ENCODE assay signal across 8 cellular contexts in the genomic region with DNA sequence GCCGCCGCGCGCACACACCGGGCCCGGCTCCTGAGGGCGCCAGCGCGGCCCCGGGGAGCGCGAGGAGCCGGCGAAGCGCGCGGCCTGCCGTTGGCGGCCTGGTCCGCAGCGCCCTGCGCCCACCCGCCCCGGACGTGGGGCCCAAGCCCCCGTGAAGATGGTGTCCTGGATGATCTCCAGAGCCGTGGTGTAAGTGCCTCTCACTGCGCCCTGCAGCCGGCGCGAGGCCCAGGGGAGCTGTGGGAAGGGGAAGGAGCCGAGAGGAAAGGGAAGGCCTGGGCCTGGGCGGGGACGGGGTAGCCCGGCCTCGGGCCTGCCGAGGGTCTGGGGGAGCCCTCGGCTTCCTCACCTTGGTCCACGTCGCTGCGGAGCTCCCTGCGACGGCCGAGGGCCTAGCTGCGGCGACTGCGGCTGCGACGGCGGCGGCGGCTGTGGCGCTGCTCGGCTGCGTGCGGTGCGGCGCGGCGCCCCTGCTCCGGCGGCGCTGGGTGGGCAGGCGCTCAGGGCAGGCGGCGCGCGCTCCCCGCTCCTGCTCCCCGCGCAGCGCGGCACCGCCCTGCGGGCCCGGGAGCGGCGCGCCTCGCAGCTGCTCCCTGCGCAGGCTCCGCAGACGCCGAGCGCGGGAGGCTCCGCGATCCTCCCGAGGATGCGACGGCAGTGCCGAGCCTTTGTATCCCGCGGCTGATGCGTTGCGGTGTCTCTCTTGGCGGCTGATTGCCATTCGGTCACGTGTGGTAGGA. TPM values are rescaled to one million over a fixed set of nuclear protein-coding genes. Genes with fewer than 3 reads are reported as not detected.
A peak's percentile ranks its signal among the peaks of the same experiment; 100 is the strongest.
DNase-seq lines count a peak whose midpoint lies in the region; ATAC-seq and TF ChIP-seq lines count a peak whose summit lies in the region.

A gene with protein sequence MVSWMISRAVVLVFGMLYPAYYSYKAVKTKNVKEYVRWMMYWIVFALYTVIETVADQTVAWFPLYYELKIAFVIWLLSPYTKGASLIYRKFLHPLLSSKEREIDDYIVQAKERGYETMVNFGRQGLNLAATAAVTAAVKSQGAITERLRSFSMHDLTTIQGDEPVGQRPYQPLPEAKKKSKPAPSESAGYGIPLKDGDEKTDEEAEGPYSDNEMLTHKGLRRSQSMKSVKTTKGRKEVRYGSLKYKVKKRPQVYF (plus strand): TSS at position 13 of the 740 bp plus-strand sequence. CDS start 145 bp downstream, at position 158.

- in situ Hi-C loops in GM13977 (cut with MboI; ENCODE audit: low pct_unique_long_range_greater_than_20kb, low sequenced_read_pairs, unreplicated experiment), result no loop called here

- TF ChIP-seq CTCF in GM13977 (IDR thresholded peaks at IDR 0.05; ENCODE audit: extremely low read depth, insufficient read depth, missing control alignments), result no peak

- intact Hi-C loops in left colon (cut with DNase I, micrococcal nuclease), result no loop called here

- DNase-seq in 8988T, result peak; percentile 61
- peak; percentile 84 for DNase-seq in GM13977 (ENCODE audit: low spot score)
- peak; percentile 26 to 56 for DNase-seq in NCI-H1930 (lab: John Stamatoyannopoulos, UW)
- peak; percentile 30 to 35 for DNase-seq in activated CD4-positive, alpha-beta T cell treated with anti-CD3 and anti-CD28 coated beads for 24 hours (ENCODE audit: low read depth in 2 of 2)
- peak; percentile 63 to 70 for DNase-seq in left colon
- peak; percentile 37 to 54 for DNase-seq in stimulated activated CD4-positive, alpha-beta T cell treated with anti-CD3 and anti-CD28 coated beads, Interleukin-1b, Interleukin-23, amount 100 ng/mL, for 4 hours (ENCODE audit: low read depth in 2 of 2)

- peak; percentile 64 for ATAC-seq in HG02852 (IDR thresholded peaks at IDR 0.05; ENCODE audit: unreplicated experiment)
- peak; percentile 77 for ATAC-seq in left colon

- peak within 1 kb of the TSS; percentile 94 for H3K27ac ChIP-seq in cingulate gyrus (ENCODE audit: low read depth, low read length)

RNA-seq across cellular contexts. Expression of the gene that starts here (rescaled TPM):
- total RNA-seq in left colon, result 10 to 100 TPM; 44.8 to 56.4 TPM

Comparison
In these comparisons a context has a peak if more than half of its experiments do, and no peak if none do; other contexts are left out.
1. Peak in every context shown above with its lines: DNase-seq, ATAC-seq and H3K27ac ChIP-seq.
2. DNase-seq: peak in every context shown above with its lines; median percentile 84 in GM13977; 66 in left colon; 61 in 8988T; 46 in stimulated activated CD4-positive, alpha-beta T cell treated with anti-CD3 and anti-CD28 coated beads, Interleukin-1b, Interleukin-23, amount 100 ng/mL, for 4 hours; 41 in NCI-H1930; 32 in activated CD4-positive, alpha-beta T cell treated with anti-CD3 and anti-CD28 coated beads for 24 hours.